Comparison of ENCODE assay signal across 7 cellular contexts in genomic region chr18:21191596-21192307, GRCh38. TPM values are rescaled to one million over a fixed set of nuclear protein-coding genes. Genes with fewer than 3 reads are reported as not detected.
DNase-seq lines count a peak whose midpoint lies in the region; ATAC-seq, FAIRE-seq and TF ChIP-seq lines count a peak whose summit lies in the region.

No MANE protein-coding gene starts in this region.

- in situ Hi-C loops in G401 (cut with HindIII; ENCODE audit: low sequenced_read_pairs): no loop called here

- no peaks in the 10 kb centered on the region for H3K36me3 ChIP-seq in endothelial cell of umbilical vein (ENCODE audit: control insufficient read depth in 2 of 2, extremely low read depth in 1 of 2, insufficient read depth in 2 of 2, low read length in 2 of 2)
- no peaks in the 10 kb centered on the region for H3K36me3 ChIP-seq in mucosa of descending colon (ENCODE audit: low read depth)

- H3K4me1 ChIP-seq in endothelial cell of umbilical vein (ENCODE audit: control insufficient read depth, extremely low read depth, insufficient read depth, low read length) (no peaks in the 10 kb centered on the region), mucosa of descending colon (ENCODE audit: low read depth) (no peaks in the 10 kb centered on the region)

- H2AFZ ChIP-seq in endothelial cell of umbilical vein (ENCODE audit: low read depth, low read length): no peak overlapping the region

- intact Hi-C loops in endothelial cell of umbilical vein (cut with micrococcal nuclease) (no loop called here), mucosa of descending colon (cut with DNase I, micrococcal nuclease) (loop anchor here in 1 of 2 donors (10.0 kb wide), 1 partner anchor 763 kb away; no protein-coding TSS in a partner anchor)

- H3K9me3 Mint-ChIP-seq in natural killer cell treated with Interleukin-12 subunit alpha and Interleukin-12 subunit beta and Interleukin-15 and Interleukin-18, amount 100 ng/mL, for 72 hours: no peaks in the 10 kb centered on the region

- no peaks in the 10 kb centered on the region for H4K20me1 ChIP-seq in endothelial cell of umbilical vein (replicated peaks; ENCODE audit: control insufficient read depth, extremely low read depth, insufficient read depth, low read length)

- no peak for TF ChIP-seq POLR2A in endothelial cell of umbilical vein (IDR thresholded peaks at IDR 0.05; ENCODE audit: low read depth, low read length)

- no peak overlapping the region for H3K9ac ChIP-seq in endothelial cell of umbilical vein (replicated peaks; ENCODE audit: extremely low read depth, insufficient read depth, low read length)

- peak; percentile 32 for DNase-seq in G401 (ENCODE audit: low spot score)
- DNase-seq in HuH-7.5 (ENCODE audit: low spot score): peak; percentile 64
- DNase-seq in RKO (ENCODE audit: low spot score): peak; percentile 38
- peak; percentile 24 for DNase-seq in endothelial cell of umbilical vein (ENCODE audit: low read depth, low spot score)
- DNase-seq in mucosa of descending colon: peak in 2 of 3 donors; percentile 37 to 71
- DNase-seq in natural killer cell treated with Interleukin-12 subunit alpha and Interleukin-12 subunit beta and Interleukin-15 and Interleukin-18, amount 100 ng/mL, for 72 hours (ENCODE audit: low spot score): no peak

- FAIRE-seq in endothelial cell of umbilical vein (lab: Jason Lieb, UNC): peak; percentile 93

- no TSS peak for BruUV-seq in endothelial cell of umbilical vein (replicated peaks; lab: Mats Ljungman, UMichigan)

- POLR2A ChIA-PET in endothelial cell of umbilical vein (lab: Charles Lee): no interaction called here

- H3K9me1 ChIP-seq in endothelial cell of umbilical vein (replicated peaks; ENCODE audit: control insufficient read depth, extremely low read depth, insufficient read depth, low read length): no peaks in the 10 kb centered on the region

- CTCF ChIA-PET in endothelial cell of umbilical vein (lab: Charles Lee): interaction anchor here (0.5 to 7.1 kb wide), 20 partner anchors 8 to 420 kb away, joined by 3 to 147 read pairs (median 4); partner anchors contain the start of genes ESCO1 and SNRPD1

- dilution Hi-C loops in endothelial cell of umbilical vein (cut with MboI; ENCODE audit: extremely low pct_ligation_motif_present, low sequenced_read_pairs): no loop called here

- H3K4me2 ChIP-seq in endothelial cell of umbilical vein (ENCODE audit: insufficient read depth, low read length): no peak overlapping the region

- H3K36me3 Mint-ChIP-seq in natural killer cell treated with Interleukin-12 subunit alpha and Interleukin-12 subunit beta and Interleukin-15 and Interleukin-18, amount 100 ng/mL, for 72 hours: no peaks in the 10 kb centered on the region

- H3K4me3 Mint-ChIP-seq in natural killer cell treated with Interleukin-12 subunit alpha and Interleukin-12 subunit beta and Interleukin-15 and Interleukin-18, amount 100 ng/mL, for 72 hours: no peak overlapping the region

- ATAC-seq in mucosa of descending colon: peak; percentile 67
- no peak for ATAC-seq in natural killer cell treated with Interleukin-12 subunit alpha and Interleukin-12 subunit beta and Interleukin-15 and Interleukin-18, amount 100 ng/mL, for 72 hours
- no peak for ATAC-seq in GM21825 (IDR thresholded peaks at IDR 0.05; ENCODE audit: unreplicated experiment)

- H3K27me3 Mint-ChIP-seq in natural killer cell treated with Interleukin-12 subunit alpha and Interleukin-12 subunit beta and Interleukin-15 and Interleukin-18, amount 100 ng/mL, for 72 hours: peaks cover 15 to 25% of the 10 kb centered on the region in 2 donors

- no peaks in the 10 kb centered on the region for H3K79me2 ChIP-seq in endothelial cell of umbilical vein (ENCODE audit: control insufficient read depth, insufficient read depth, low read length)

- H3K9me3 ChIP-seq in endothelial cell of umbilical vein (replicated peaks; ENCODE audit: control insufficient read depth, insufficient read depth, low read length): no peaks in the 10 kb centered on the region
- no peaks in the 10 kb centered on the region for H3K9me3 ChIP-seq in mucosa of descending colon

- peaks cover 1 to 2% of the 10 kb centered on the region in 2 experiments for H3K27me3 ChIP-seq in endothelial cell of umbilical vein (ENCODE audit: control insufficient read depth in 2 of 2, insufficient read depth in 2 of 2, low read length in 2 of 2)

- no peak overlapping the region for H3K27ac ChIP-seq in endothelial cell of umbilical vein (ENCODE audit: insufficient read depth, low read depth, low read length)

- H3K4me3 ChIP-seq in endothelial cell of umbilical vein (replicated peaks in 1 of 3; ENCODE audit: insufficient read depth in 1 of 3, low read depth in 1 of 3, low read length in 3 of 3): no peak overlapping the region
- H3K4me3 ChIP-seq in mucosa of descending colon: no peak overlapping the region

- TF ChIP-seq CTCF in endothelial cell of umbilical vein (IDR thresholded peaks at IDR 0.05; ENCODE audit: extremely low read depth in 1 of 2, insufficient read depth in 1 of 2, low read depth in 1 of 2, low read length in 2 of 2) (peak; percentile 49 to 81), mucosa of descending colon (IDR thresholded peaks at IDR 0.05) (no peak)

- no peak overlapping the region for H3K27ac Mint-ChIP-seq in natural killer cell treated with Interleukin-12 subunit alpha and Interleukin-12 subunit beta and Interleukin-15 and Interleukin-18, amount 100 ng/mL, for 72 hours

- no peaks in the 10 kb centered on the region for H3K4me1 Mint-ChIP-seq in natural killer cell treated with Interleukin-12 subunit alpha and Interleukin-12 subunit beta and Interleukin-15 and Interleukin-18, amount 100 ng/mL, for 72 hours (ENCODE audit: low read depth in 2 of 2)

TF ChIP-seq in endothelial cell of umbilical vein, 7 proteins besides CTCF, POLR2A, EP300 and RAD21:
- TF ChIP-seq GATA2 (IDR thresholded peaks at IDR 0.05; ENCODE audit: insufficient read depth, insufficient read length, low read depth, low read length) (no peak), POLR2AphosphoS5 (IDR thresholded peaks at IDR 0.05; ENCODE audit: insufficient read depth, low read depth, low read length) (no peak), MYC (IDR thresholded peaks at IDR 0.05; ENCODE audit: low read depth, low read length) (no peak), FOS (IDR thresholded peaks at IDR 0.05; ENCODE audit: borderline replicate concordance, insufficient read depth, low read length) (no peak), JUN (IDR thresholded peaks at IDR 0.05; ENCODE audit: borderline replicate concordance, insufficient read depth, insufficient read length, low read depth) (no peak), EZH2 (IDR thresholded peaks at IDR 0.05; ENCODE audit: borderline replicate concordance, low read depth, low read length, severe bottlenecking) (no peak)
- TF ChIP-seq, protein P1, sequence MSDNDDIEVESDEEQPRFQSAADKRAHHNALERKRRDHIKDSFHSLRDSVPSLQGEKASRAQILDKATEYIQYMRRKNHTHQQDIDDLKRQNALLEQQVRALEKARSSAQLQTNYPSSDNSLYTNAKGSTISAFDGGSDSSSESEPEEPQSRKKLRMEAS (IDR thresholded peaks at IDR 0.05; ENCODE audit: insufficient read depth, insufficient read length): no peak

RNA-seq across cellular contexts. Expression of gene GREB1L, which starts 50.3 kb away (rescaled TPM):
- total RNA-seq in G401 (2014; rRNA removed; shearing (Covaris generic)): 7.6 and 11.7 TPM in 2 replicates
- 0.22 and 0.76 TPM in 2 replicates for total RNA-seq in endothelial cell of umbilical vein
- 0.27 and 0.41 TPM in 2 replicates for polyA plus RNA-seq in endothelial cell of umbilical vein
- polyA plus RNA-seq in endothelial cell of umbilical vein (2011; cell fraction: cytosol; rRNA removed): 0.40 and 0.47 TPM in 2 replicates
- 1.3 and 2.4 TPM in 2 replicates for polyA plus RNA-seq in endothelial cell of umbilical vein (2011; cell fraction: nucleus; rRNA removed)
- 4.5 and 6.9 TPM in 2 replicates for polyA plus RNA-seq in endothelial cell of umbilical vein (2012)
- polyA minus RNA-seq in endothelial cell of umbilical vein: 2.0 and 2.7 TPM in 2 replicates
- 11.9 TPM for polyA minus RNA-seq in endothelial cell of umbilical vein (2011; cell fraction: cytosol; rRNA and poly(A)+ RNA removed)
- polyA minus RNA-seq in endothelial cell of umbilical vein (2011; cell fraction: nucleus; rRNA and poly(A)+ RNA removed): 3.6 and 6.7 TPM in 2 replicates
- 1 to 10 TPM in 1 of 3 donors, under 1 TPM in 2; 0.26 to 1.0 (median 0.29) TPM for total RNA-seq in mucosa of descending colon
- not detected for total RNA-seq in natural killer cell treated with Interleukin-12 subunit alpha and Interleukin-12 subunit beta and Interleukin-15 and Interleukin-18, amount 100 ng/mL, for 72 hours
